In genomic region chr7:54687518-54688212, GRCh38 we compare ENCODE assay signal across 23 cellular contexts.
"Had no signal": no experiment of that assay in that cellular context is flagged by ENCODE, and none has a peak within 500 bp of the region (broad histone marks: within the 10 kb centered on the region; RNA-seq: fewer than 3 reads in every experiment).

No MANE protein-coding gene starts in this region.

- H3K36me3 ChIP-seq: breast epithelium, heart right ventricle, lower lobe of right lung, right atrium auricular region, spleen, upper lobe of right lung, WERI-Rb-1 had no signal

- H3K27me3 Mint-ChIP-seq: activated naive CD8-positive, alpha-beta T cell treated with anti-CD3 and anti-CD28 coated beads for 36 hours had no signal

- H3K4me3 ChIP-seq: breast epithelium, heart right ventricle, lower lobe of right lung, psoas muscle, right atrium auricular region, spleen, upper lobe of right lung had no signal

- H3K27ac Mint-ChIP-seq: activated naive CD8-positive, alpha-beta T cell treated with anti-CD3 and anti-CD28 coated beads for 36 hours; naive thymus-derived CD8-positive, alpha-beta T cell had no signal

- FAIRE-seq: kidney, TTC549 had no signal

- DNase-seq: activated CD4-positive, alpha-beta T cell treated with anti-CD3 and anti-CD28 coated beads for 1 hour; activated CD4-positive, alpha-beta T cell treated with anti-CD3 and anti-CD28 coated beads, Interleukin-2, amount 50 U/mL, for 48 hours; activated CD8-positive, alpha-beta memory T cell treated with anti-CD3 and anti-CD28 coated beads, Interleukin-2, amount 50 U/mL, for 48 hours; activated naive CD4-positive, alpha-beta T cell treated with Interleukin-2 at 50 U/mL for 16 hours; activated naive CD8-positive, alpha-beta T cell treated with anti-CD3 and anti-CD28 coated beads for 36 hours; activated T-cell treated with anti-CD3 and anti-CD28 coated beads, Interleukin-2, amount 50 U/mL, for 48 hours; cerebellar nuclear complex; cortex of kidney; heart right ventricle; kidney; lower lobe of right lung; naive thymus-derived CD8-positive, alpha-beta T cell; psoas muscle; spleen; stimulated activated CD4-positive, alpha-beta T cell treated with anti-CD3 and anti-CD28 coated beads, Interleukin-4, amount 100 ng/mL, for 1 hour; stimulated activated naive CD4-positive, alpha-beta T cell; T-helper 1 cell; upper lobe of right lung; WERI-Rb-1 had no signal

- H3K4me3 Mint-ChIP-seq: activated naive CD8-positive, alpha-beta T cell treated with anti-CD3 and anti-CD28 coated beads for 36 hours; naive thymus-derived CD8-positive, alpha-beta T cell had no signal

- H3K27ac ChIP-seq: breast epithelium, heart right ventricle, lower lobe of right lung, psoas muscle, right atrium auricular region, spleen, upper lobe of right lung, WERI-Rb-1 had no signal

- ATAC-seq: heart right ventricle; left lobe of liver; lower lobe of right lung; naive thymus-derived CD8-positive, alpha-beta T cell; psoas muscle; upper lobe of right lung had no signal

- H3K9me3 ChIP-seq: breast epithelium, lower lobe of right lung, psoas muscle, right atrium auricular region, spleen, upper lobe of right lung had no signal

- H3K36me3 Mint-ChIP-seq: activated naive CD8-positive, alpha-beta T cell treated with anti-CD3 and anti-CD28 coated beads for 36 hours had no signal

- H3K27me3 ChIP-seq: breast epithelium, heart right ventricle, right atrium auricular region, spleen, upper lobe of right lung had no signal

- H3K4me1 ChIP-seq: breast epithelium, heart right ventricle, lower lobe of right lung, psoas muscle, right atrium auricular region, spleen, upper lobe of right lung had no signal

- H3K4me1 Mint-ChIP-seq: activated naive CD8-positive, alpha-beta T cell treated with anti-CD3 and anti-CD28 coated beads for 36 hours; naive thymus-derived CD8-positive, alpha-beta T cell had no signal

- H3K9me3 Mint-ChIP-seq: activated naive CD8-positive, alpha-beta T cell treated with anti-CD3 and anti-CD28 coated beads for 36 hours had no signal
